In the genomic region with DNA sequence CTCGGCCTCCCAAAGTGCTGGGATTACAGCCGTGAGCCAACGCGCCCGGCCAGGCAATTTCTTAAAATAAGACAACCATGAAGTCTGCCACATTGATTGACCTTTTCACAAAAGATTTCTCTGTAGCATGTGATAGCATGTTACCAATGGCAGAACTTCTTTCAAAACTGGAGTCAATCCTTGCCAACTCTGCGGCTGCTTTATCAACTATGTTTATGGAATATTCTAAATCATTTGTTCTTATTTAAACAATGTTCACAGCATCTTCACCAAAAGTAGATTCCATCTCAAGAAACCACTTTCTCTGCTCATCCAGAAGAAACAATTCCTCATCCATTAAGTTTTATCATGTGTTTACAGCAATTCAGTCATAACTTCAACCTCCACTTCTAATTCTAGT, we compare ENCODE assay signal across 30 cellular contexts.
"Had no signal": no experiment of that assay in that cellular context is flagged by ENCODE, and none has a peak within 500 bp of the region (broad histone marks: within the 10 kb centered on the region; RNA-seq: fewer than 3 reads in every experiment).

No MANE protein-coding gene starts in this region.

- ATAC-seq: activated CD8-positive, alpha-beta memory T cell treated with anti-CD3 and anti-CD28 coated beads, Interleukin-2, amount 10 ng/mL, durations not matched to agents 7 days and 5 days; activated CD8-positive, alpha-beta T cell treated with anti-CD3 and anti-CD28 coated beads, Interleukin-2, amount 10 ng/mL, durations not matched to agents 7 days and 5 days; body of pancreas; heart left ventricle; left colon; psoas muscle; SK-N-SH treated with all-trans-retinoic acid at 6 μM for 48 hours; T-helper 17 cell had no signal

- H3K27ac ChIP-seq: body of pancreas, cardiac muscle cell, coronary artery, dorsolateral prefrontal cortex, foreskin keratinocyte, heart left ventricle, neural progenitor cell, parathyroid adenoma, psoas muscle, tibial nerve, WERI-Rb-1 had no signal

- H3K9me3 Mint-ChIP-seq: activated naive CD4-positive, alpha-beta T cell treated with anti-CD3 and anti-CD28 coated beads, Interleukin-2, amount 10 ng/mL, durations not matched to agents 7 days and 5 days; immature natural killer cell; naive B cell had no signal

- H3K4me3 Mint-ChIP-seq: activated CD8-positive, alpha-beta memory T cell treated with anti-CD3 and anti-CD28 coated beads, Interleukin-2, amount 10 ng/mL, durations not matched to agents 7 days and 5 days; activated CD8-positive, alpha-beta T cell treated with anti-CD3 and anti-CD28 coated beads, Interleukin-2, amount 10 ng/mL, durations not matched to agents 7 days and 5 days; activated naive CD4-positive, alpha-beta T cell treated with anti-CD3 and anti-CD28 coated beads, Interleukin-2, amount 10 ng/mL, durations not matched to agents 7 days and 5 days; immature natural killer cell; mesothelial cell of epicardium; neural progenitor cell; T-helper 17 cell had no signal

- H3K27ac Mint-ChIP-seq: activated CD8-positive, alpha-beta memory T cell treated with anti-CD3 and anti-CD28 coated beads, Interleukin-2, amount 10 ng/mL, durations not matched to agents 7 days and 5 days; activated CD8-positive, alpha-beta T cell treated with anti-CD3 and anti-CD28 coated beads, Interleukin-2, amount 10 ng/mL, durations not matched to agents 7 days and 5 days; activated naive CD4-positive, alpha-beta T cell treated with anti-CD3 and anti-CD28 coated beads, Interleukin-2, amount 10 ng/mL, durations not matched to agents 7 days and 5 days; mesothelial cell of epicardium; neural progenitor cell; T-helper 17 cell had no signal

- H3K4me1 Mint-ChIP-seq: neural progenitor cell had no signal

- DNase-seq: activated CD8-positive, alpha-beta memory T cell treated with anti-CD3 and anti-CD28 coated beads, Interleukin-2, amount 10 ng/mL, durations not matched to agents 7 days and 5 days; activated CD8-positive, alpha-beta T cell treated with anti-CD3 and anti-CD28 coated beads, Interleukin-2, amount 10 ng/mL, durations not matched to agents 7 days and 5 days; activated gamma-delta T cell; activated naive CD4-positive, alpha-beta T cell treated with anti-CD3 and anti-CD28 coated beads, Interleukin-2, amount 10 ng/mL, durations not matched to agents 7 days and 5 days; anterior cingulate cortex; body of pancreas; dorsolateral prefrontal cortex; effector memory CD4-positive, alpha-beta T cell; heart left ventricle; hypothalamus; immature natural killer cell; kidney; left colon; naive B cell; occipital lobe; psoas muscle; stimulated activated CD4-positive, alpha-beta T cell treated with anti-CD3 and anti-CD28 coated beads, Interleukin-15, amount 100 ng/mL, for 24 hours; stimulated activated CD4-positive, alpha-beta T cell treated with anti-CD3 and anti-CD28 coated beads, Interleukin-2, amount 100 ng/mL, for 24 hours; stimulated activated naive CD4-positive, alpha-beta T cell; T-helper 17 cell; T1000; WERI-Rb-1 had no signal

- H3K27me3 Mint-ChIP-seq: activated CD8-positive, alpha-beta memory T cell treated with anti-CD3 and anti-CD28 coated beads, Interleukin-2, amount 10 ng/mL, durations not matched to agents 7 days and 5 days; activated naive CD4-positive, alpha-beta T cell treated with anti-CD3 and anti-CD28 coated beads, Interleukin-2, amount 10 ng/mL, durations not matched to agents 7 days and 5 days; naive B cell; T-helper 17 cell had no signal
